Comparison of ENCODE assay signal across 13 cellular contexts in the genomic region with DNA sequence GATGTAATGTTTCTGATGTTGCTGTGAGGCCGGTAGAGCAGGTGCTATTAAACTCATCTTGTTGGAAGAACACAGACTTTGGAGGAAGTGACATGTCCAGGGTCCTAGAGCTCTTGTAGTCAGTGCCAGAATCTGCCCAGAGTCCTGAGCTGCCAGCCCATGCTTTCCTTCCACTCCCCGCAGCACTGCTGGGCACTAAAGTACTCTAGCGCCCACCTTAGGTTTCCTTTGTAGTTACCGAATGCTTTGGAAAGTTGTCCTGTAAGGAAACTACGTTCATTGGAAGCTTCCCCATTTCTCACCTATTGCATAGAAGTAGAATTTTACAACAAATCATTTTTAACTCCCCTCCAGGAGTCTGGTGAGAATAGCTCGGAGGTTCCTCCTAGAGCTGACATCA.
"Had no signal": no experiment of that assay in that cellular context is flagged by ENCODE, and none has a peak within 500 bp of the region (broad histone marks: within the 10 kb centered on the region; RNA-seq: fewer than 3 reads in every experiment).

No MANE protein-coding gene starts in this region.

- ATAC-seq: body of pancreas; esophagus mucosa; left lobe of liver; mucosa of descending colon; naive thymus-derived CD8-positive, alpha-beta T cell; stimulated activated memory B cell treated with anti-CD40 and anti-IgM and Interleukin-4, amounts not matched to agents 10 μg/mL and 1 μg/mL and 100 μg/mL, for 72 hours had no signal

- H3K4me1 ChIP-seq: colonic mucosa had no signal

- H3K9me3 ChIP-seq: body of pancreas, colonic mucosa, mucosa of descending colon, neutrophil had no signal

- H3K36me3 Mint-ChIP-seq: activated naive CD8-positive, alpha-beta T cell treated with anti-CD3 and anti-CD28 coated beads for 36 hours had no signal

- H3K27me3 Mint-ChIP-seq: activated B cell treated with CpG ODN at 0.5 μM for 24 hours; activated naive CD8-positive, alpha-beta T cell treated with anti-CD3 and anti-CD28 coated beads for 36 hours; naive thymus-derived CD8-positive, alpha-beta T cell; stimulated activated memory B cell treated with anti-CD40 and anti-IgM and Interleukin-4, amounts not matched to agents 10 μg/mL and 1 μg/mL and 100 μg/mL, for 72 hours had no signal

- H3K27me3 ChIP-seq: body of pancreas, colonic mucosa, neutrophil had no signal

- H3K4me3 Mint-ChIP-seq: activated B cell treated with CpG ODN at 0.5 μM for 24 hours; activated naive CD8-positive, alpha-beta T cell treated with anti-CD3 and anti-CD28 coated beads for 36 hours; stimulated activated memory B cell treated with anti-CD40 and anti-IgM and Interleukin-4, amounts not matched to agents 10 μg/mL and 1 μg/mL and 100 μg/mL, for 72 hours had no signal

- H3K27ac ChIP-seq: body of pancreas, colonic mucosa, neutrophil had no signal

- H3K36me3 ChIP-seq: colonic mucosa had no signal

- H3K9me3 Mint-ChIP-seq: activated B cell treated with CpG ODN at 0.5 μM for 24 hours; activated naive CD8-positive, alpha-beta T cell treated with anti-CD3 and anti-CD28 coated beads for 36 hours; naive thymus-derived CD8-positive, alpha-beta T cell; stimulated activated memory B cell treated with anti-CD40 and anti-IgM and Interleukin-4, amounts not matched to agents 10 μg/mL and 1 μg/mL and 100 μg/mL, for 72 hours had no signal

- DNase-seq: activated B cell treated with CpG ODN at 0.5 μM for 24 hours; activated CD4-positive, alpha-beta T cell treated with anti-CD3 and anti-CD28 coated beads for 48 hours; activated CD8-positive, alpha-beta memory T cell treated with anti-CD3 and anti-CD28 coated beads, Interleukin-2, amount 50 U/mL, for 48 hours; activated naive CD8-positive, alpha-beta T cell treated with anti-CD3 and anti-CD28 coated beads for 36 hours; body of pancreas; colonic mucosa; mucosa of descending colon; naive thymus-derived CD8-positive, alpha-beta T cell; stimulated activated CD4-positive, alpha-beta T cell treated with anti-CD3 and anti-CD28 coated beads, Interleukin-2, amount 100 ng/mL, for 48 hours had no signal

- H3K4me3 ChIP-seq: body of pancreas, colonic mucosa, mucosa of descending colon had no signal

- H3K27ac Mint-ChIP-seq: activated B cell treated with CpG ODN at 0.5 μM for 24 hours; activated naive CD8-positive, alpha-beta T cell treated with anti-CD3 and anti-CD28 coated beads for 36 hours; stimulated activated memory B cell treated with anti-CD40 and anti-IgM and Interleukin-4, amounts not matched to agents 10 μg/mL and 1 μg/mL and 100 μg/mL, for 72 hours had no signal
